11 cellular contexts compared by ENCODE assay signal in genomic region chr9:111094433-111095421, GRCh38. TPM values are rescaled to one million over a fixed set of nuclear protein-coding genes. Genes with fewer than 3 reads are reported as not detected.
DNase-seq lines count a peak whose midpoint lies in the region; ATAC-seq, FAIRE-seq and TF ChIP-seq lines count a peak whose summit lies in the region.
"Had no signal": no experiment of that assay in that cellular context is flagged by ENCODE, and none has a peak within 500 bp of the region (broad histone marks: within the 10 kb centered on the region; RNA-seq: fewer than 3 reads in every experiment).

No MANE protein-coding gene starts in this region.

- H3K4me1 ChIP-seq in RWPE2 (ENCODE audit: insufficient read depth, poor library complexity, severe bottlenecking) = peaks cover 3% of the 10 kb centered on the region
- H3K4me1 ChIP-seq in heart left ventricle = peaks cover 0 to 11% (median 0%) of the 10 kb centered on the region in 12 donors
- H3K4me1 ChIP-seq in gastrocnemius medialis = peaks cover 0 to 3% of the 10 kb centered on the region in 2 donors
- peaks cover 0 to 11% (median 0%) of the 10 kb centered on the region in 3 donors for H3K4me1 ChIP-seq in esophagus squamous epithelium

- FAIRE-seq in GM12891 (lab: Jason Lieb, UNC) = no peak

- TF ChIP-seq CTCF in RWPE2 (IDR thresholded peaks at IDR 0.05; ENCODE audit: poor library complexity, severe bottlenecking) (no peak), heart left ventricle (IDR thresholded peaks at IDR 0.05) (no peak), gastrocnemius medialis (IDR thresholded peaks at IDR 0.05 in 4 of 5, conservative IDR thresholded peaks at IDR 0.05 in 1 of 5) (no peak), esophagus squamous epithelium (IDR thresholded peaks at IDR 0.05) (no peak)

- ATAC-seq in RWPE2 (ENCODE audit: low read depth) (peak; percentile 66; the same call in 2 of the 3 replicates), heart left ventricle (peak; percentile 20 to 92 (median 78)), gastrocnemius medialis (peak in 1 of 2 donors; percentile 66), GM21717 (IDR thresholded peaks at IDR 0.05; ENCODE audit: unreplicated experiment) (no peak)

- TF ChIP-seq POLR2A in GM12891 (IDR thresholded peaks at IDR 0.05; ENCODE audit: low read depth, low read length) (no peak), heart left ventricle (IDR thresholded peaks at IDR 0.05) (no peak), gastrocnemius medialis (IDR thresholded peaks at IDR 0.05) (no peak), esophagus squamous epithelium (IDR thresholded peaks at IDR 0.05) (no peak)

- H3K27me3 ChIP-seq in RWPE2 (ENCODE audit: insufficient read depth, poor library complexity, severe bottlenecking) = no peaks in the 10 kb centered on the region
- H3K27me3 ChIP-seq in heart left ventricle = no peaks in the 10 kb centered on the region
- H3K27me3 ChIP-seq in gastrocnemius medialis = no peaks in the 10 kb centered on the region
- H3K27me3 ChIP-seq in esophagus squamous epithelium = no peaks in the 10 kb centered on the region
- H3K27me3 ChIP-seq: ovary, tibial nerve had no signal

- H3K4me3 ChIP-seq in RWPE2 (ENCODE audit: severe bottlenecking) (no peak overlapping the region), heart left ventricle (no peak overlapping the region), gastrocnemius medialis (no peak overlapping the region), esophagus squamous epithelium (no peak overlapping the region)
- H3K4me3 ChIP-seq: ovary, tibial nerve had no signal

- no peaks in the 10 kb centered on the region for H3K36me3 ChIP-seq in RWPE2 (ENCODE audit: low read depth)
- H3K36me3 ChIP-seq in heart left ventricle = no peaks in the 10 kb centered on the region
- H3K36me3 ChIP-seq in gastrocnemius medialis = no peaks in the 10 kb centered on the region
- H3K36me3 ChIP-seq in esophagus squamous epithelium = no peaks in the 10 kb centered on the region
- H3K36me3 ChIP-seq: ovary, tibial nerve had no signal

- in situ Hi-C loops in gastrocnemius medialis (cut with MboI; ENCODE audit: low sequenced_read_pairs in 4 of 4) = no loop called here
- in situ Hi-C loops in G401 (cut with HindIII; ENCODE audit: low sequenced_read_pairs) = no loop called here

- 36 to 49% (median 44%) methylated on average over 2 of the region's 2 CpGs for WGBS in heart left ventricle, 4 donors
- WGBS in esophagus squamous epithelium, 2 donors = 6% methylated on average over 2 of the region's 2 CpGs

- DNase-seq in GM12891 (ENCODE audit: insufficient read length, low spot score) (no peak), RWPE2 (ENCODE audit: low spot score) (no peak), heart left ventricle (peak in 3 of 5 donors; percentile 16 to 45 (median 32)), gastrocnemius medialis (peak; percentile 12 to 40), G401 (ENCODE audit: low spot score) (no peak), NCI-H748 (lab: John Stamatoyannopoulos, UW; ENCODE audit: unreplicated experiment) (no peak), esophagus squamous epithelium (lab: John Stamatoyannopoulos, UW) (no peak)

- H3K9me3 ChIP-seq in RWPE2 (ENCODE audit: severe bottlenecking) (no peaks in the 10 kb centered on the region), heart left ventricle (no peaks in the 10 kb centered on the region), gastrocnemius medialis (no peaks in the 10 kb centered on the region), esophagus squamous epithelium (no peaks in the 10 kb centered on the region)
- H3K9me3 ChIP-seq: ovary, tibial nerve had no signal

- intact Hi-C loops in heart left ventricle (cut with DNase I) (no loop called here), gastrocnemius medialis (cut with DNase I; ENCODE audit: low total_unique reads) (no loop called here), esophagus squamous epithelium (cut with DNase I) (no loop called here)

- H3K27ac ChIP-seq in RWPE2 (ENCODE audit: poor library complexity, severe bottlenecking) = no peak overlapping the region
- H3K27ac ChIP-seq in heart left ventricle = peak overlapping the region in 6 of 12 donors; percentile 0 to 69 (median 42)
- H3K27ac ChIP-seq in gastrocnemius medialis = peak overlapping the region in 2 of 4 donors; percentile 26 to 44
- peak overlapping the region in 2 of 4 donors; percentile 23 to 58 for H3K27ac ChIP-seq in esophagus squamous epithelium
- H3K27ac ChIP-seq: ovary had no signal

TF ChIP-seq in GM12891, 5 proteins besides CTCF, POLR2A, EP300 and RAD21:
- TF ChIP-seq SPI1 (IDR thresholded peaks at IDR 0.05; ENCODE audit: low read depth, low read length) (peak; percentile 33; the same call in 1 of the 2 replicates), PAX5 (IDR thresholded peaks at IDR 0.05; ENCODE audit: insufficient read depth, low read length, severe bottlenecking) (no peak), TAF1 (IDR thresholded peaks at IDR 0.05; ENCODE audit: low read depth, low read length) (no peak), POU2F2 (IDR thresholded peaks at IDR 0.05; ENCODE audit: low read depth, low read length) (no peak), POLR2AphosphoS5 (IDR thresholded peaks at IDR 0.05; ENCODE audit: low read depth, low read length) (no peak)
TF ChIP-seq in GM12891: peak in this region for 1.

RNA-seq across cellular contexts. Expression of gene LPAR1, which starts 56.5 kb away (rescaled TPM):
- 0.22 TPM for polyA plus RNA-seq in GM12891 (2012; ENCODE audit: low read depth, missing spikeins)
- 10 to 100 TPM in 4 of 9 donors, 1 to 10 TPM in 5; 4.8 to 19.3 (median 8.4) TPM for total RNA-seq in heart left ventricle
- 1 to 10 TPM; 3.7 to 5.5 TPM for polyA plus RNA-seq in heart left ventricle
- 10 to 100 TPM in 2 of 4 donors, 1 to 10 TPM in 2; 5.5 to 20.2 (median 13.2) TPM for total RNA-seq in gastrocnemius medialis
- not detected in 2 replicates for total RNA-seq in G401 (2014; rRNA removed; shearing (Covaris generic))
- total RNA-seq in esophagus squamous epithelium = 10 to 100 TPM in 2 of 4 donors, 1 to 10 TPM in 2; 6.3 to 59.5 (median 14.1) TPM
- total RNA-seq: SK-MEL-5 had no signal

Comparison
In these comparisons a context has a peak if more than half of its experiments do, and no peak if none do; other contexts are left out.
1. DNase-seq: peak in heart left ventricle (3 of 5) and gastrocnemius medialis (2 of 2); none in GM12891 (single experiment), RWPE2 (single experiment), G401 (single experiment), NCI-H748 (single experiment) and esophagus squamous epithelium (single experiment).